ENCODE assay signal across 11 cellular contexts in the genomic region with DNA sequence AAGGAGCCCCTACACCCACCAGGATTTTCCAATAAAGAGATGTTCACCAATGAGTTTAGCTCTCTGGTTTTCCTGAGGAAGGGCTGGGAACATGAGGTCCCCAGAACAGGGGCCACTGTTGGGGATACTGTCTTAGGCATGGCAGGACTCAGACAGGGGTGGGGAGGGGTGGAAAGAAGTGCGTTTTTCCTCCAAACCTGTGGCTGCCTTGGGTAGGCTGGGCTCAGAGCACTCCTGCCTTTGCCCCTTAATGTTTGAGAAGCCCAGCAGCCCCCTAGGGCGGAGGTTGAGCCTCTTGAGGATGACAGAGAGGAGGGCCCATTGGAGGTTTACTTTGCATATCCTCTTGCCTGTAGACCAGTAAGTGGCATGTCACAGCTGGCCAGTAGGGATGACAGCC. TPM values are rescaled to one million over a fixed set of nuclear protein-coding genes. Genes with fewer than 3 reads are reported as not detected.
DNase-seq lines count a peak whose midpoint lies in the region; ATAC-seq and TF ChIP-seq lines count a peak whose summit lies in the region.
"Had no signal": no experiment of that assay in that cellular context is flagged by ENCODE, and none has a peak within 500 bp of the region (broad histone marks: within the 10 kb centered on the region; RNA-seq: fewer than 3 reads in every experiment).

No MANE protein-coding gene starts in this region.

- DNase-seq in CD4-positive, alpha-beta T cell, result peak in 1 of 10 experiments; percentile 48
- no peak for DNase-seq in GM12864 (ENCODE audit: low read depth)
- DNase-seq in activated CD8-positive, alpha-beta T cell treated with anti-CD3 and anti-CD28 coated beads, Interleukin-2, amount 10 ng/mL, durations not matched to agents 7 days and 5 days, result no peak
- DNase-seq in memory B cell (ENCODE audit: low spot score in 2 of 2), result no peak
- no peak for DNase-seq in mesenchymal stem cell
- no peak for DNase-seq in amniotic stem cell (lab: John Stamatoyannopoulos, UW)
- DNase-seq: HCEC 1CT had no signal

- peaks cover 6% of the 10 kb centered on the region for H3K4me1 ChIP-seq in mesenchymal stem cell (ENCODE audit: control insufficient read depth, insufficient read depth, low read depth, low read length)

- no peak overlapping the region for H3K9ac ChIP-seq in mesenchymal stem cell (ENCODE audit: low read length)

- H3K9me3 Mint-ChIP-seq in CD4-positive, alpha-beta T cell, result peaks cover 6% of the 10 kb centered on the region
- peaks cover 8% of the 10 kb centered on the region for H3K9me3 Mint-ChIP-seq in activated CD8-positive, alpha-beta T cell treated with anti-CD3 and anti-CD28 coated beads, Interleukin-2, amount 10 ng/mL, durations not matched to agents 7 days and 5 days (ENCODE audit: insufficient read depth)
- H3K9me3 Mint-ChIP-seq in memory B cell, result peaks cover 14% of the 10 kb centered on the region

- H3K4me2 ChIP-seq in mesenchymal stem cell (ENCODE audit: low read length, poor library complexity, severe bottlenecking), result no peak overlapping the region

- no peak overlapping the region for H2BK120ac ChIP-seq in mesenchymal stem cell (ENCODE audit: low read depth, low read length)

- ATAC-seq in CD4-positive, alpha-beta T cell (ENCODE audit: poor library complexity), result peak; percentile 2
- ATAC-seq in activated CD8-positive, alpha-beta T cell treated with anti-CD3 and anti-CD28 coated beads, Interleukin-2, amount 10 ng/mL, durations not matched to agents 7 days and 5 days, result peak; percentile 12
- ATAC-seq in memory B cell (ENCODE audit: low read depth) (no peak), GM21576 (IDR thresholded peaks at IDR 0.05; ENCODE audit: unreplicated experiment) (no peak), HG02938 (IDR thresholded peaks at IDR 0.05; ENCODE audit: unreplicated experiment) (no peak)

- WGBS in mesenchymal stem cell, result 97% methylated on average over 2 of the region's 2 CpGs

- H2AFZ ChIP-seq in mesenchymal stem cell (ENCODE audit: low read depth, low read length), result no peak overlapping the region

- no peaks in the 10 kb centered on the region for H3K36me3 Mint-ChIP-seq in CD4-positive, alpha-beta T cell (ENCODE audit: low read depth)
- H3K36me3 Mint-ChIP-seq in activated CD8-positive, alpha-beta T cell treated with anti-CD3 and anti-CD28 coated beads, Interleukin-2, amount 10 ng/mL, durations not matched to agents 7 days and 5 days (ENCODE audit: low read depth), result peaks cover 21% of the 10 kb centered on the region
- peaks cover 17% of the 10 kb centered on the region for H3K36me3 Mint-ChIP-seq in memory B cell

- peaks cover 25% of the 10 kb centered on the region for H3K4me1 Mint-ChIP-seq in CD4-positive, alpha-beta T cell (ENCODE audit: low read depth)
- H3K4me1 Mint-ChIP-seq in activated CD8-positive, alpha-beta T cell treated with anti-CD3 and anti-CD28 coated beads, Interleukin-2, amount 10 ng/mL, durations not matched to agents 7 days and 5 days (ENCODE audit: low read depth), result peaks cover 26% of the 10 kb centered on the region
- peaks cover 9% of the 10 kb centered on the region for H3K4me1 Mint-ChIP-seq in memory B cell

- H3K14ac ChIP-seq in mesenchymal stem cell (ENCODE audit: low read length in 2 of 2), result no peak overlapping the region

- H3K27me3 ChIP-seq in CD4-positive, alpha-beta T cell (ENCODE audit: control insufficient read depth, insufficient read depth, low read length), result peaks cover 11% of the 10 kb centered on the region
- H3K27me3 ChIP-seq in mesenchymal stem cell (ENCODE audit: control insufficient read depth in 1 of 2, insufficient read depth in 1 of 2, low read length in 2 of 2), result peaks cover 6 to 8% of the 10 kb centered on the region in 2 experiments

- H3K4me3 ChIP-seq in GM12864 (ENCODE audit: low read depth, low read length), result peak overlapping the region; percentile 50
- no peak overlapping the region for H3K4me3 ChIP-seq in mesenchymal stem cell (ENCODE audit: insufficient read depth in 1 of 2, low read depth in 1 of 2, low read length in 2 of 2)

- no peak overlapping the region for H3K18ac ChIP-seq in mesenchymal stem cell (ENCODE audit: low read depth in 1 of 2, low read length in 2 of 2)

- no peak overlapping the region for H3K23ac ChIP-seq in mesenchymal stem cell (ENCODE audit: low read length in 2 of 2)

- peak overlapping the region; percentile 89 for H3K27ac Mint-ChIP-seq in CD4-positive, alpha-beta T cell
- H3K27ac Mint-ChIP-seq in activated CD8-positive, alpha-beta T cell treated with anti-CD3 and anti-CD28 coated beads, Interleukin-2, amount 10 ng/mL, durations not matched to agents 7 days and 5 days, result peak overlapping the region; percentile 99
- peak overlapping the region; percentile 98 for H3K27ac Mint-ChIP-seq in memory B cell

- TF ChIP-seq CTCF in CD4-positive, alpha-beta T cell (IDR thresholded peaks at IDR 0.05), result no peak
- TF ChIP-seq CTCF in GM12864 (IDR thresholded peaks at IDR 0.05; ENCODE audit: low read depth, low read length, missing control alignments), result no peak

- no peaks in the 10 kb centered on the region for H3K79me1 ChIP-seq in mesenchymal stem cell (replicated peaks; ENCODE audit: low read length, poor library complexity, severe bottlenecking)

- intact Hi-C loops in CD4-positive, alpha-beta T cell (cut with DNase I, micrococcal nuclease), result loop anchor here in 1 of 2 experiments (5.0 kb wide), 1 partner anchor 129 kb away; no protein-coding TSS in a partner anchor

- no peak overlapping the region for H3K4ac ChIP-seq in mesenchymal stem cell (ENCODE audit: low read depth in 1 of 2, low read length in 2 of 2)

- H3K27ac ChIP-seq in CD4-positive, alpha-beta T cell (ENCODE audit: low read depth, low read length), result peak overlapping the region; percentile 69
- H3K27ac ChIP-seq in mesenchymal stem cell (ENCODE audit: low read length, poor library complexity, severe bottlenecking), result no peak overlapping the region

- peak overlapping the region; percentile 9 for H3K4me3 Mint-ChIP-seq in CD4-positive, alpha-beta T cell
- peak overlapping the region; percentile 83 for H3K4me3 Mint-ChIP-seq in activated CD8-positive, alpha-beta T cell treated with anti-CD3 and anti-CD28 coated beads, Interleukin-2, amount 10 ng/mL, durations not matched to agents 7 days and 5 days
- H3K4me3 Mint-ChIP-seq in memory B cell, result peak overlapping the region; percentile 78

- no peaks in the 10 kb centered on the region for H3K36me3 ChIP-seq in mesenchymal stem cell (ENCODE audit: control insufficient read depth in 1 of 2, insufficient read depth in 2 of 2, low read depth in 1 of 2, low read length in 2 of 2)

- peaks cover 27% of the 10 kb centered on the region for H3K27me3 Mint-ChIP-seq in CD4-positive, alpha-beta T cell
- peaks cover 17% of the 10 kb centered on the region for H3K27me3 Mint-ChIP-seq in activated CD8-positive, alpha-beta T cell treated with anti-CD3 and anti-CD28 coated beads, Interleukin-2, amount 10 ng/mL, durations not matched to agents 7 days and 5 days (ENCODE audit: low read depth)
- H3K27me3 Mint-ChIP-seq in memory B cell, result peaks cover 21% of the 10 kb centered on the region

- H2BK5ac ChIP-seq in mesenchymal stem cell (ENCODE audit: low read depth, low read length, poor library complexity, severe bottlenecking), result no peak overlapping the region

- no peak overlapping the region for H4K91ac ChIP-seq in mesenchymal stem cell (ENCODE audit: low read length)

- H4K8ac ChIP-seq in mesenchymal stem cell (ENCODE audit: low read length), result no peak overlapping the region

- POLR2A ChIA-PET in CD4-positive, alpha-beta T cell (lab: Charles Lee), result interaction anchor here (0.9 to 7.3 kb wide), 4 partner anchors 12 to 79 kb away, joined by 3 to 76 read pairs (median 4); partner anchors contain the start of genes CCDC157, MTFP1, SEC14L2 and SF3A1
- POLR2A ChIA-PET in activated CD8-positive, alpha-beta T cell treated with anti-CD3 and anti-CD28 coated beads, Interleukin-2, amount 10 ng/mL, durations not matched to agents 7 days and 5 days (lab: Charles Lee), result interaction anchor here (0.8 to 7.1 kb wide), 2 partner anchors 11 to 598 kb away, joined by 3 to 39 read pairs; partner anchors contain the start of genes ASCC2 and MTFP1

- H2BK15ac ChIP-seq in mesenchymal stem cell (ENCODE audit: low read depth, poor library complexity, severe bottlenecking), result no peak overlapping the region

- CTCF ChIA-PET in CD4-positive, alpha-beta T cell (lab: Charles Lee), result interaction anchor here (1.1 to 2.8 kb wide), 5 partner anchors 9 to 49 kb away, joined by 3 to 12 read pairs (median 5); partner anchors contain the start of genes MTFP1 and RNF215
- CTCF ChIA-PET in activated CD8-positive, alpha-beta T cell treated with anti-CD3 and anti-CD28 coated beads, Interleukin-2, amount 10 ng/mL, durations not matched to agents 7 days and 5 days (lab: Charles Lee), result interaction anchor here (0.6 to 4.9 kb wide), 5 partner anchors 9 to 148 kb away, joined by 3 to 61 read pairs (median 7); partner anchors contain the start of gene MTFP1

- no peak overlapping the region for H2AK5ac ChIP-seq in mesenchymal stem cell (ENCODE audit: low read length, severe bottlenecking)

- peaks cover 5% of the 10 kb centered on the region for H3K9me3 ChIP-seq in CD4-positive, alpha-beta T cell (ENCODE audit: control insufficient read depth, low read length)
- no peaks in the 10 kb centered on the region for H3K9me3 ChIP-seq in mesenchymal stem cell (ENCODE audit: control insufficient read depth, low read length)

- H2BK12ac ChIP-seq in mesenchymal stem cell (ENCODE audit: low read length in 2 of 2), result peak overlapping the region in 1 of 2 experiments; percentile 63

RNA-seq across cellular contexts. Expression of gene MTFP1, which starts 10.6 kb away (rescaled TPM):
- total RNA-seq in CD4-positive, alpha-beta T cell, result 10 to 100 TPM; 37.2 to 38.0 TPM
- 10 to 100 TPM; 67.4 to 68.0 TPM for total RNA-seq in activated CD8-positive, alpha-beta T cell treated with anti-CD3 and anti-CD28 coated beads, Interleukin-2, amount 10 ng/mL, durations not matched to agents 7 days and 5 days
- 7.4 TPM for polyA plus RNA-seq in mesenchymal stem cell (2013, experiment 1 of 2)
- 6.4 TPM for polyA plus RNA-seq in mesenchymal stem cell (2013, experiment 2 of 2)

RNA-seq across cellular contexts. Expression of gene SEC14L3, which starts 35.6 kb away (rescaled TPM):
- total RNA-seq in CD4-positive, alpha-beta T cell, result not detected
- total RNA-seq in activated CD8-positive, alpha-beta T cell treated with anti-CD3 and anti-CD28 coated beads, Interleukin-2, amount 10 ng/mL, durations not matched to agents 7 days and 5 days, result not detected
- not detected for polyA plus RNA-seq in mesenchymal stem cell (2013, experiment 1 of 2)
- not detected for polyA plus RNA-seq in mesenchymal stem cell (2013, experiment 2 of 2)
- total RNA-seq: frontal cortex, osteoblast had no signal

RNA-seq across cellular contexts. Expression of gene SEC14L2, which starts 39.4 kb away (rescaled TPM):
- 10 to 100 TPM; 74.6 to 79.8 TPM for total RNA-seq in CD4-positive, alpha-beta T cell
- total RNA-seq in activated CD8-positive, alpha-beta T cell treated with anti-CD3 and anti-CD28 coated beads, Interleukin-2, amount 10 ng/mL, durations not matched to agents 7 days and 5 days, result 10 to 100 TPM in 1 of 2 experiments, 1 to 10 TPM in 1; 9.7 to 13.1 TPM
- polyA plus RNA-seq in mesenchymal stem cell (2013, experiment 1 of 2), result 5.6 TPM
- 4.8 TPM for polyA plus RNA-seq in mesenchymal stem cell (2013, experiment 2 of 2)

RNA-seq across cellular contexts. Expression of gene RNF215, which starts 49.0 kb away (rescaled TPM):
- total RNA-seq in CD4-positive, alpha-beta T cell, result 1 to 10 TPM; 4.6 to 4.9 TPM
- 10 to 100 TPM; 12.0 to 14.6 TPM for total RNA-seq in activated CD8-positive, alpha-beta T cell treated with anti-CD3 and anti-CD28 coated beads, Interleukin-2, amount 10 ng/mL, durations not matched to agents 7 days and 5 days
- 5.1 TPM for polyA plus RNA-seq in mesenchymal stem cell (2013, experiment 1 of 2)
- 7.0 TPM for polyA plus RNA-seq in mesenchymal stem cell (2013, experiment 2 of 2)

Comparison
In these comparisons a context has a peak if more than half of its experiments do, and no peak if none do; other contexts are left out.
1. ATAC-seq: peak in CD4-positive, alpha-beta T cell (single experiment) and activated CD8-positive, alpha-beta T cell treated with anti-CD3 and anti-CD28 coated beads, Interleukin-2, amount 10 ng/mL, durations not matched to agents 7 days and 5 days (single experiment); none in memory B cell (single experiment), GM21576 (single experiment) and HG02938 (single experiment).
2. H3K4me3 Mint-ChIP-seq: peak in every context shown above with its lines; median percentile 83 in activated CD8-positive, alpha-beta T cell treated with anti-CD3 and anti-CD28 coated beads, Interleukin-2, amount 10 ng/mL, durations not matched to agents 7 days and 5 days; 78 in memory B cell; 9 in CD4-positive, alpha-beta T cell.
3. RNA of gene SEC14L2, which starts 39.4 kb away (total RNA-seq): 74.6 to 79.8 TPM in CD4-positive, alpha-beta T cell; 9.7 to 13.1 TPM in activated CD8-positive, alpha-beta T cell treated with anti-CD3 and anti-CD28 coated beads, Interleukin-2, amount 10 ng/mL, durations not matched to agents 7 days and 5 days; every median in the first group is over 4 times any median in the second.
4. Peak in every context shown above with its lines, with median percentiles within 50 percentile points of each other: H3K27ac Mint-ChIP-seq.